Comparison of ENCODE assay signal across 11 cellular contexts in genomic region chr14:64806202-64806861, GRCh38.
DNase-seq lines count a peak whose midpoint lies in the region; ATAC-seq, FAIRE-seq and TF ChIP-seq lines count a peak whose summit lies in the region.
"Had no signal": no experiment of that assay in that cellular context is flagged by ENCODE, and none has a peak within 500 bp of the region (broad histone marks: within the 10 kb centered on the region; RNA-seq: fewer than 3 reads in every experiment).

No MANE protein-coding gene starts in this region.

- DNase-seq in AG20443 (ENCODE audit: low spot score) (peak; percentile 75), NCI-H2029 (lab: John Stamatoyannopoulos, UW) (peak; percentile 86), chondrocyte (ENCODE audit: low spot score) (no peak), D721Med (ENCODE audit: insufficient read length, low spot score) (no peak), erythroblast (lab: John Stamatoyannopoulos, UW) (no peak), T-helper 2 cell (no peak)
- DNase-seq: ovary had no signal

- ATAC-seq in GM19035 (IDR thresholded peaks at IDR 0.05; ENCODE audit: unreplicated experiment): no peak

- H3K4me1 Mint-ChIP-seq in chondrocyte (ENCODE audit: low read depth): peaks cover 38% of the 10 kb centered on the region

- no peaks in the 10 kb centered on the region for H3K36me3 ChIP-seq in muscle layer of duodenum (ENCODE audit: control insufficient read depth in 1 of 2, insufficient read depth in 2 of 2, low read length in 2 of 2)
- H3K36me3 ChIP-seq: ovary had no signal

- H3K9me3 ChIP-seq in muscle layer of duodenum (ENCODE audit: control insufficient read depth in 1 of 2, low read length in 2 of 2): no peaks in the 10 kb centered on the region
- H3K9me3 ChIP-seq: ovary had no signal

- H3K9me3 Mint-ChIP-seq in chondrocyte (ENCODE audit: low read depth): no peaks in the 10 kb centered on the region
- H3K9me3 Mint-ChIP-seq: dendritic cell treated with granulocyte-macrophage colony-stimulating factor and Interleukin-4, amounts not matched to agents 40 ng/mL and 50 ng/mL, for 4 days had no signal

- H3K36me3 Mint-ChIP-seq in chondrocyte (ENCODE audit: low read depth): no peaks in the 10 kb centered on the region

- H3K4me3 Mint-ChIP-seq in chondrocyte (ENCODE audit: unreplicated experiment): peak overlapping the region; percentile 40
- H3K4me3 Mint-ChIP-seq: dendritic cell treated with granulocyte-macrophage colony-stimulating factor and Interleukin-4, amounts not matched to agents 40 ng/mL and 50 ng/mL, for 4 days had no signal

- H3K4me3 ChIP-seq in muscle layer of duodenum (ENCODE audit: low read depth in 1 of 2, low read length in 2 of 2): no peak overlapping the region
- H3K4me3 ChIP-seq: ovary had no signal

- no peaks in the 10 kb centered on the region for H3K27me3 Mint-ChIP-seq in chondrocyte (ENCODE audit: low read depth)

- FAIRE-seq in D721Med (lab: Jason Lieb, UNC): no peak
- FAIRE-seq: G401.6 had no signal

- peak overlapping the region; percentile 81 for H3K27ac ChIP-seq in muscle layer of duodenum (ENCODE audit: low read length)
- H3K27ac ChIP-seq: ovary had no signal

- no peaks in the 10 kb centered on the region for H3K27me3 ChIP-seq in muscle layer of duodenum (ENCODE audit: low read depth, low read length)
- H3K27me3 ChIP-seq: ovary had no signal

- no peak for TF ChIP-seq POLR2A in erythroblast (IDR thresholded peaks at IDR 0.05; ENCODE audit: low read length)

- no peaks in the 10 kb centered on the region for H3K4me1 ChIP-seq in muscle layer of duodenum (ENCODE audit: control insufficient read depth in 1 of 2, insufficient read depth in 2 of 2, low read length in 2 of 2)

- peak overlapping the region; percentile 97 for H3K27ac Mint-ChIP-seq in chondrocyte (ENCODE audit: unreplicated experiment)
- H3K27ac Mint-ChIP-seq: dendritic cell treated with granulocyte-macrophage colony-stimulating factor and Interleukin-4, amounts not matched to agents 40 ng/mL and 50 ng/mL, for 4 days had no signal

- TF ChIP-seq CTCF in chondrocyte (IDR thresholded peaks at IDR 0.05) (peak; percentile 8), D721Med (IDR thresholded peaks at IDR 0.05; ENCODE audit: insufficient read depth, missing control alignments) (no peak)

Comparison
In these comparisons a context has a peak if more than half of its experiments do, and no peak if none do; other contexts are left out.
1. DNase-seq: peak in AG20443 (single experiment) and NCI-H2029 (single experiment); none in chondrocyte (single experiment), D721Med (single experiment), erythroblast (0 of 2) and T-helper 2 cell (0 of 5).